23 cellular contexts compared by ENCODE assay signal in genomic region chr2:98216611-98217010, GRCh38.
DNase-seq lines count a peak whose midpoint lies in the region; ATAC-seq and TF ChIP-seq lines count a peak whose summit lies in the region.
"Had no signal": no experiment of that assay in that cellular context is flagged by ENCODE, and none has a peak within 500 bp of the region (broad histone marks: within the 10 kb centered on the region; RNA-seq: fewer than 3 reads in every experiment).

No MANE protein-coding gene starts in this region.

- H3K36me3 Mint-ChIP-seq in neural crest cell (ENCODE audit: low read depth), result peaks cover 6% of the 10 kb centered on the region
- no peaks in the 10 kb centered on the region for H3K36me3 Mint-ChIP-seq in activated CD8-positive, alpha-beta memory T cell treated with anti-CD3 and anti-CD28 coated beads, Interleukin-2, amount 10 ng/mL, durations not matched to agents 7 days and 5 days
- H3K36me3 Mint-ChIP-seq: CD8-positive, alpha-beta T cell had no signal

- H3K27ac Mint-ChIP-seq in neural crest cell (ENCODE audit: unreplicated experiment), result peak overlapping the region; percentile 52
- no peak overlapping the region for H3K27ac Mint-ChIP-seq in activated CD8-positive, alpha-beta memory T cell treated with anti-CD3 and anti-CD28 coated beads, Interleukin-2, amount 10 ng/mL, durations not matched to agents 7 days and 5 days
- H3K27ac Mint-ChIP-seq: CD8-positive, alpha-beta T cell had no signal

- no peak overlapping the region for H3K4me3 Mint-ChIP-seq in neural crest cell
- no peak overlapping the region for H3K4me3 Mint-ChIP-seq in activated CD8-positive, alpha-beta memory T cell treated with anti-CD3 and anti-CD28 coated beads, Interleukin-2, amount 10 ng/mL, durations not matched to agents 7 days and 5 days
- H3K4me3 Mint-ChIP-seq: CD8-positive, alpha-beta T cell had no signal

- no peak for TF ChIP-seq CTCF in RWPE2 (IDR thresholded peaks at IDR 0.05; ENCODE audit: poor library complexity, severe bottlenecking)
- no peak for TF ChIP-seq CTCF in neural crest cell (conservative IDR thresholded peaks at IDR 0.05)

- DNase-seq in NCI-H226, result peak; percentile 73
- DNase-seq in RWPE2 (ENCODE audit: low spot score), result no peak
- DNase-seq in epithelial cell of prostate (ENCODE audit: low read depth, low spot score), result peak; percentile 6
- DNase-seq in neural crest cell (ENCODE audit: low read depth, low spot score), result no peak
- no peak for DNase-seq in hypothalamus (lab: John Stamatoyannopoulos, UW)
- DNase-seq in activated CD8-positive, alpha-beta memory T cell treated with anti-CD3 and anti-CD28 coated beads, Interleukin-2, amount 10 ng/mL, durations not matched to agents 7 days and 5 days, result no peak
- no peak for DNase-seq in cerebellum (ENCODE audit: low spot score)
- DNase-seq: C1 segment of cervical spinal cord; CD8-positive, alpha-beta T cell; DMS 273 treated with DMSO at 0.1 percent for 48 hours; DND-41; H7; Karpas-422; MV-4-11; NCI-H1105; NCI-H1436 treated with DMSO at 0.1 percent for 48 hours; NCI-H187 treated with DMSO at 0.1 percent for 48 hours; NCI-H2171 treated with DMSO at 0.1 percent for 48 hours; NCI-H446; NCI-H524 treated with DMSO at 0.1 percent for 48 hours; NCI-H82; SHP77 treated with DMSO at 0.1 percent for 48 hours had no signal

- no peaks in the 10 kb centered on the region for H3K9me3 ChIP-seq in RWPE2 (ENCODE audit: severe bottlenecking)

- CTCF ChIA-PET in activated CD8-positive, alpha-beta memory T cell treated with anti-CD3 and anti-CD28 coated beads, Interleukin-2, amount 10 ng/mL, durations not matched to agents 7 days and 5 days (lab: Charles Lee), result no interaction called here

- no peak overlapping the region for H3K27ac ChIP-seq in RWPE2 (ENCODE audit: poor library complexity, severe bottlenecking)
- peak overlapping the region; percentile 8 for H3K27ac ChIP-seq in epithelial cell of prostate
- H3K27ac ChIP-seq: RWPE1 had no signal

- peak; percentile 54; the same call in 1 of the 3 replicates for ATAC-seq in RWPE2 (ENCODE audit: low read depth)
- no peak for ATAC-seq in activated CD8-positive, alpha-beta memory T cell treated with anti-CD3 and anti-CD28 coated beads, Interleukin-2, amount 10 ng/mL, durations not matched to agents 7 days and 5 days
- ATAC-seq: CD8-positive, alpha-beta T cell had no signal

- H3K27me3 ChIP-seq in RWPE2 (ENCODE audit: insufficient read depth, poor library complexity, severe bottlenecking), result peaks cover 4% of the 10 kb centered on the region

- no peaks in the 10 kb centered on the region for H3K4me1 ChIP-seq in RWPE2 (ENCODE audit: insufficient read depth, poor library complexity, severe bottlenecking)

- H3K4me1 Mint-ChIP-seq in neural crest cell, result peaks cover 13% of the 10 kb centered on the region
- no peaks in the 10 kb centered on the region for H3K4me1 Mint-ChIP-seq in activated CD8-positive, alpha-beta memory T cell treated with anti-CD3 and anti-CD28 coated beads, Interleukin-2, amount 10 ng/mL, durations not matched to agents 7 days and 5 days

- H3K9me3 Mint-ChIP-seq in neural crest cell, result peaks cover 14% of the 10 kb centered on the region
- peaks cover 7% of the 10 kb centered on the region for H3K9me3 Mint-ChIP-seq in activated CD8-positive, alpha-beta memory T cell treated with anti-CD3 and anti-CD28 coated beads, Interleukin-2, amount 10 ng/mL, durations not matched to agents 7 days and 5 days (ENCODE audit: low read depth)

- no peaks in the 10 kb centered on the region for H3K27me3 Mint-ChIP-seq in neural crest cell (ENCODE audit: low read depth)
- H3K27me3 Mint-ChIP-seq in activated CD8-positive, alpha-beta memory T cell treated with anti-CD3 and anti-CD28 coated beads, Interleukin-2, amount 10 ng/mL, durations not matched to agents 7 days and 5 days, result peaks cover 23% of the 10 kb centered on the region

- H3K4me3 ChIP-seq in RWPE2 (ENCODE audit: severe bottlenecking), result no peak overlapping the region

- H3K36me3 ChIP-seq in RWPE2 (ENCODE audit: low read depth), result no peaks in the 10 kb centered on the region

Comparison
In these comparisons a context has a peak if more than half of its experiments do, and no peak if none do; other contexts are left out.
1. DNase-seq: peak in NCI-H226 (single experiment) and epithelial cell of prostate (single experiment); none in RWPE2 (single experiment), neural crest cell (single experiment), hypothalamus (0 of 51), activated CD8-positive, alpha-beta memory T cell treated with anti-CD3 and anti-CD28 coated beads, Interleukin-2, amount 10 ng/mL, durations not matched to agents 7 days and 5 days (single experiment) and cerebellum (single experiment).